In genomic region chr16:74716355-74716754, GRCh38 we compare ENCODE assay signal across 1 cellular context.
TF ChIP-seq lines count a peak whose summit lies in the region.

No MANE protein-coding gene starts in this region.

TF ChIP-seq in SK-N-SH, 30 proteins besides CTCF, POLR2A, EP300 and RAD21 (continued from another document):
- TF ChIP-seq, protein P1, sequence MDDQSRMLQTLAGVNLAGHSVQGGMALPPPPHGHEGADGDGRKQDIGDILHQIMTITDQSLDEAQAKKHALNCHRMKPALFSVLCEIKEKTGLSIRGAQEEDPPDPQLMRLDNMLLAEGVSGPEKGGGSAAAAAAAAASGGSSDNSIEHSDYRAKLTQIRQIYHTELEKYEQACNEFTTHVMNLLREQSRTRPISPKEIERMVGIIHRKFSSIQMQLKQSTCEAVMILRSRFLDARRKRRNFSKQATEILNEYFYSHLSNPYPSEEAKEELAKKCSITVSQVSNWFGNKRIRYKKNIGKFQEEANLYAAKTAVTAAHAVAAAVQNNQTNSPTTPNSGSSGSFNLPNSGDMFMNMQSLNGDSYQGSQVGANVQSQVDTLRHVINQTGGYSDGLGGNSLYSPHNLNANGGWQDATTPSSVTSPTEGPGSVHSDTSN (IDR thresholded peaks at IDR 0.05): no peak
- TF ChIP-seq EZH2phosphoT487 (IDR thresholded peaks at IDR 0.05; ENCODE audit: borderline replicate concordance, low read depth) (no peak), POLR2AphosphoS5 (IDR thresholded peaks at IDR 0.05; ENCODE audit: low read depth, low read length) (no peak), ELF1 (IDR thresholded peaks at IDR 0.05) (no peak), NRF1 (IDR thresholded peaks at IDR 0.05; ENCODE audit: low read depth, low read length) (no peak), TAF1 (IDR thresholded peaks at IDR 0.05; ENCODE audit: borderline replicate concordance, low read depth, low read length) (no peak), FOSL2 (IDR thresholded peaks at IDR 0.05; ENCODE audit: borderline replicate concordance, low read depth) (no peak), GABPA (IDR thresholded peaks at IDR 0.05; ENCODE audit: low read depth) (no peak), JUND (IDR thresholded peaks at IDR 0.05) (no peak), FOXJ3 (CRISPR knock-in tag; IDR thresholded peaks at IDR 0.05) (no peak), MXI1 (IDR thresholded peaks at IDR 0.05; ENCODE audit: low read depth, low read length) (no peak), YY1 (IDR thresholded peaks at IDR 0.05; ENCODE audit: low read depth) (no peak)
- TF ChIP-seq, protein P2, sequence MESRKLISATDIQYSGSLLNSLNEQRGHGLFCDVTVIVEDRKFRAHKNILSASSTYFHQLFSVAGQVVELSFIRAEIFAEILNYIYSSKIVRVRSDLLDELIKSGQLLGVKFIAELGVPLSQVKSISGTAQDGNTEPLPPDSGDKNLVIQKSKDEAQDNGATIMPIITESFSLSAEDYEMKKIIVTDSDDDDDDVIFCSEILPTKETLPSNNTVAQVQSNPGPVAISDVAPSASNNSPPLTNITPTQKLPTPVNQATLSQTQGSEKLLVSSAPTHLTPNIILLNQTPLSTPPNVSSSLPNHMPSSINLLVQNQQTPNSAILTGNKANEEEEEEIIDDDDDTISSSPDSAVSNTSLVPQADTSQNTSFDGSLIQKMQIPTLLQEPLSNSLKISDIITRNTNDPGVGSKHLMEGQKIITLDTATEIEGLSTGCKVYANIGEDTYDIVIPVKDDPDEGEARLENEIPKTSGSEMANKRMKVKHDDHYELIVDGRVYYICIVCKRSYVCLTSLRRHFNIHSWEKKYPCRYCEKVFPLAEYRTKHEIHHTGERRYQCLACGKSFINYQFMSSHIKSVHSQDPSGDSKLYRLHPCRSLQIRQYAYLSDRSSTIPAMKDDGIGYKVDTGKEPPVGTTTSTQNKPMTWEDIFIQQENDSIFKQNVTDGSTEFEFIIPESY (IDR thresholded peaks at IDR 0.05; ENCODE audit: borderline replicate concordance, low read depth): no peak
